Comparison of ENCODE assay signal across 1 cellular context in the genomic region with DNA sequence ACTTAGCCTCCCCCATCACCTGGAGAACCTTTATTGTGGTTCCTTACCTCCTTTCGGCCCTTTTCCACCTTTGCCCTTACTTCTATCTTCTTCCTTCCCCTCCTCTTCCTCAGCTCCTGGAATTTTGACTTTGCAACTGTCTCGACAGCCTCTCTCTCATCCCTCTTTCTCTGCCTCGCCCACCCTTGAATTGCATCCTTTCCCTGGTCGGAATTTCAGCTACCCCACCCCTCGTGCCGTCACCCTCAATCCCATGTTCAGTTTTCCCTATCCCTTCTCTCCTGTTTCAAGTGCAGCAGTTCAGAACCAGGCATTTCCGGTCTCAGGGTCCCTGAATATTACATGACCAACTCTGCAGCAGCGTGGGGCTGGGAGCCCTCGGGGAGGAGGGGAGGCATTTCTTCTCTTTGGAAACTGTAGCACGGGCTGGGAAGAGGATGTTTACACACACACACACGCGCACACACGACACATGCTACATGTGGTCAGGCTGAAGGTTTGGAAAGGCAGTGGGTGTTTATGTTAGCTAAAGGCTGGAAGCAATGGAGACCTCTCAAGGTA.
TF ChIP-seq lines count a peak whose summit lies in the region.

No MANE protein-coding gene starts in this region.

TF ChIP-seq in WTC11, 78 proteins besides CTCF, POLR2A, EP300 and RAD21 (continued from another document):
- TF ChIP-seq, protein P1, sequence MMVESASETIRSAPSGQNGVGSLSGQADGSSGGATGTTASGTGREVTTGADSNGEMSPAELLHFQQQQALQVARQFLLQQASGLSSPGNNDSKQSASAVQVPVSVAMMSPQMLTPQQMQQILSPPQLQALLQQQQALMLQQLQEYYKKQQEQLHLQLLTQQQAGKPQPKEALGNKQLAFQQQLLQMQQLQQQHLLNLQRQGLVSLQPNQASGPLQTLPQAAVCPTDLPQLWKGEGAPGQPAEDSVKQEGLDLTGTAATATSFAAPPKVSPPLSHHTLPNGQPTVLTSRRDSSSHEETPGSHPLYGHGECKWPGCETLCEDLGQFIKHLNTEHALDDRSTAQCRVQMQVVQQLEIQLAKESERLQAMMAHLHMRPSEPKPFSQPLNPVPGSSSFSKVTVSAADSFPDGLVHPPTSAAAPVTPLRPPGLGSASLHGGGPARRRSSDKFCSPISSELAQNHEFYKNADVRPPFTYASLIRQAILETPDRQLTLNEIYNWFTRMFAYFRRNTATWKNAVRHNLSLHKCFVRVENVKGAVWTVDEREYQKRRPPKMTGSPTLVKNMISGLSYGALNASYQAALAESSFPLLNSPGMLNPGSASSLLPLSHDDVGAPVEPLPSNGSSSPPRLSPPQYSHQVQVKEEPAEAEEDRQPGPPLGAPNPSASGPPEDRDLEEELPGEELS (CRISPR knock-in tag; IDR thresholded peaks at IDR 0.05) = no peak
- TF ChIP-seq ZNF317 (CRISPR knock-in tag; IDR thresholded peaks at IDR 0.05; ENCODE audit: borderline replicate concordance, low read depth) (no peak), GABPB1 (CRISPR knock-in tag; IDR thresholded peaks at IDR 0.05) (0 out of 2 replicates have a peak, but pooled peaks have one; percentile 24), PRRX2 (CRISPR knock-in tag; IDR thresholded peaks at IDR 0.05) (no peak), ERG (CRISPR knock-in tag; IDR thresholded peaks at IDR 0.05) (no peak)
